20 cellular contexts compared by ENCODE assay signal in the genomic region with DNA sequence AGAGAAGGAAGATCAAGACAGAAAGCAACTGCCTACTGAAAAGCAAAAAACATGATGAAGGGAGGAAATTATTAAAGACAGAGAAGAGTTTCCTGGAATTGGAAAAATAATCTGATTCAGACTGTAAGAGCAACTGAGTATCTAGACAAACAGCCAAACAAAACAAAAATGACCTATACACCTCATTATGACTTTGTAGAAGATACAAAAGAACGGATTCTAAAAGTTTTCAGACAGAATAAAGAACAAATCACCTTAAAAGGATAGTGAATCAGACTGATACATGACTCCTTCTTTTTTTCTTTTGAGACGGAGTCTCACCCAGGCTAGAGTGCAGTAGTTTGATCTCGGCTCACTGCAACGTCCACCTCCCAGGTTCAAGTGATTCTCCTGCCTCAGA. TPM values are rescaled to one million over a fixed set of nuclear protein-coding genes. Genes with fewer than 3 reads are reported as not detected.
DNase-seq lines count a peak whose midpoint lies in the region; ATAC-seq, FAIRE-seq and TF ChIP-seq lines count a peak whose summit lies in the region.
"Had no signal": no experiment of that assay in that cellular context is flagged by ENCODE, and none has a peak within 500 bp of the region (broad histone marks: within the 10 kb centered on the region; RNA-seq: fewer than 3 reads in every experiment).

No MANE protein-coding gene starts in this region.

- H4K20me1 ChIP-seq in astrocyte (ENCODE audit: insufficient read depth, low read length) = peaks cover 58% of the 10 kb centered on the region

- H3K4me2 ChIP-seq in astrocyte (ENCODE audit: low read length) = peak overlapping the region; percentile 74

- peaks cover 38% of the 10 kb centered on the region for H3K4me1 ChIP-seq in ACC112 (ENCODE audit: control insufficient read depth, insufficient read depth, low read length, unreplicated experiment)
- H3K4me1 ChIP-seq in HUES6 (ENCODE audit: control insufficient read depth, insufficient read depth, low read length) = peaks cover 66% of the 10 kb centered on the region
- H3K4me1 ChIP-seq in astrocyte (ENCODE audit: insufficient read depth, low read length) = peaks cover 29% of the 10 kb centered on the region
- H3K4me1 ChIP-seq in Peyer's patch = peaks cover 0 to 8% (median 3%) of the 10 kb centered on the region in 4 donors
- peaks cover 24% of the 10 kb centered on the region for H3K4me1 ChIP-seq in upper lobe of right lung

- H3K9me3 ChIP-seq in HUES6 (ENCODE audit: control insufficient read depth, insufficient read depth, low read depth, low read length) (no peaks in the 10 kb centered on the region), astrocyte (ENCODE audit: insufficient read depth, low read depth, low read length) (no peaks in the 10 kb centered on the region), Peyer's patch (no peaks in the 10 kb centered on the region), upper lobe of right lung (no peaks in the 10 kb centered on the region)
- H3K9me3 ChIP-seq: heart left ventricle, lower lobe of right lung had no signal

- H3K4me3 Mint-ChIP-seq in astrocyte (ENCODE audit: unreplicated experiment) = no peak overlapping the region
- peak overlapping the region in 7 of 10 donors; percentile 20 to 62 (median 44) for H3K4me3 Mint-ChIP-seq in naive thymus-derived CD8-positive, alpha-beta T cell
- H3K4me3 Mint-ChIP-seq: stimulated activated naive CD8-positive, alpha-beta T cell treated with anti-CD3 and anti-CD28 coated beads, Interleukin-15, Interleukin-2, amounts not matched to agents 100 ng/mL and 50 ng/mL, for 24 hours; T-helper 1 cell treated with Interleukin-12 subunit alpha and Interleukin-12 subunit beta and Interleukin-4 antibody, amounts not matched to agents 30 μg/mL and 1 μg/mL, for 36 hours had no signal

- peak overlapping the region; percentile 79 for H3K27ac ChIP-seq in ACC112 (ENCODE audit: low read depth, low read length)
- peak overlapping the region; percentile 35; the same call in 1 of the 2 replicates for H3K27ac ChIP-seq in HUES6 (ENCODE audit: low read depth, low read length)
- H3K27ac ChIP-seq in astrocyte (ENCODE audit: low read depth, low read length) = peak overlapping the region; percentile 8
- no peak overlapping the region for H3K27ac ChIP-seq in Peyer's patch
- H3K27ac ChIP-seq in upper lobe of right lung = no peak overlapping the region
- H3K27ac ChIP-seq: dorsolateral prefrontal cortex, lower lobe of right lung, RWPE1 had no signal

- H3K27ac Mint-ChIP-seq in astrocyte (ENCODE audit: unreplicated experiment) = no peak overlapping the region
- H3K27ac Mint-ChIP-seq in naive thymus-derived CD8-positive, alpha-beta T cell = peak overlapping the region in 5 of 10 donors; percentile 3 to 43 (median 12)
- H3K27ac Mint-ChIP-seq: T-helper 1 cell treated with Interleukin-12 subunit alpha and Interleukin-12 subunit beta and Interleukin-4 antibody, amounts not matched to agents 30 μg/mL and 1 μg/mL, for 36 hours had no signal

- TF ChIP-seq POLR2A in Peyer's patch (IDR thresholded peaks at IDR 0.05) = no peak

- H3K4me3 ChIP-seq in ACC112 (ENCODE audit: low read depth, low read length) (peak overlapping the region; percentile 64), HUES6 (ENCODE audit: low read depth, low read length) (no peak overlapping the region), astrocyte (ENCODE audit: insufficient read depth, low read depth, low read length) (peak overlapping the region; percentile 8), Peyer's patch (no peak overlapping the region), upper lobe of right lung (no peak overlapping the region)
- H3K4me3 ChIP-seq: dorsolateral prefrontal cortex, heart left ventricle, lower lobe of right lung had no signal

- H3K36me3 ChIP-seq in ACC112 (ENCODE audit: insufficient read depth, low read length) (no peaks in the 10 kb centered on the region), HUES6 (ENCODE audit: control insufficient read depth, insufficient read depth, low read length) (no peaks in the 10 kb centered on the region), astrocyte (ENCODE audit: insufficient read depth, low read length) (no peaks in the 10 kb centered on the region), Peyer's patch (no peaks in the 10 kb centered on the region), upper lobe of right lung (no peaks in the 10 kb centered on the region)
- H3K36me3 ChIP-seq: heart left ventricle, lower lobe of right lung had no signal

- FAIRE-seq in astrocyte (lab: Jason Lieb, UNC) = no peak

- peak overlapping the region; percentile 71 for H2AFZ ChIP-seq in ACC112 (ENCODE audit: low read length, unreplicated experiment)
- no peak overlapping the region for H2AFZ ChIP-seq in astrocyte (ENCODE audit: low read depth, low read length)

- H3K9ac ChIP-seq in HUES6 (ENCODE audit: low read length) = no peak overlapping the region
- peak overlapping the region; percentile 32 for H3K9ac ChIP-seq in astrocyte (ENCODE audit: low read length)

- POLR2A ChIA-PET in naive thymus-derived CD8-positive, alpha-beta T cell (lab: Charles Lee) = no interaction called here

- intact Hi-C loops in upper lobe of right lung (cut with DNase I) = no loop called here

- TF ChIP-seq CTCF in astrocyte (IDR thresholded peaks at IDR 0.05; ENCODE audit: insufficient read depth, low read depth, low read length) (no peak), Peyer's patch (IDR thresholded peaks at IDR 0.05) (no peak), upper lobe of right lung (IDR thresholded peaks at IDR 0.05) (no peak)

- no peaks in the 10 kb centered on the region for H3K36me3 Mint-ChIP-seq in astrocyte (ENCODE audit: low read depth, unreplicated experiment)
- H3K36me3 Mint-ChIP-seq in naive thymus-derived CD8-positive, alpha-beta T cell = peaks cover 0 to 9% (median 0%) of the 10 kb centered on the region in 3 donors

- no peaks in the 10 kb centered on the region for H3K27me3 ChIP-seq in ACC112 (ENCODE audit: insufficient read depth, low read length)
- no peaks in the 10 kb centered on the region for H3K27me3 ChIP-seq in HUES6 (ENCODE audit: control insufficient read depth, insufficient read depth, low read length)
- H3K27me3 ChIP-seq in astrocyte (ENCODE audit: insufficient read depth, low read length) = no peaks in the 10 kb centered on the region
- no peaks in the 10 kb centered on the region for H3K27me3 ChIP-seq in Peyer's patch
- no peaks in the 10 kb centered on the region for H3K27me3 ChIP-seq in upper lobe of right lung
- H3K27me3 ChIP-seq: dorsolateral prefrontal cortex, heart left ventricle had no signal

- peaks cover 36% of the 10 kb centered on the region for H3K4me1 Mint-ChIP-seq in astrocyte (ENCODE audit: low read depth, unreplicated experiment)
- H3K4me1 Mint-ChIP-seq in naive thymus-derived CD8-positive, alpha-beta T cell = peaks cover 40 to 94% (median 79%) of the 10 kb centered on the region in 4 donors

- no peaks in the 10 kb centered on the region for H3K27me3 Mint-ChIP-seq in astrocyte (ENCODE audit: low read depth, unreplicated experiment)
- H3K27me3 Mint-ChIP-seq in naive thymus-derived CD8-positive, alpha-beta T cell = no peaks in the 10 kb centered on the region
- H3K27me3 Mint-ChIP-seq: brain; stimulated activated naive CD8-positive, alpha-beta T cell treated with anti-CD3 and anti-CD28 coated beads, Interleukin-15, Interleukin-2, amounts not matched to agents 100 ng/mL and 50 ng/mL, for 24 hours had no signal

- DNase-seq in astrocyte (ENCODE audit: low read depth) (peak; percentile 38), Peyer's patch (no peak), upper lobe of right lung (no peak), HPDE6-E6E7 (ENCODE audit: extremely low spot score) (no peak)
- DNase-seq in naive thymus-derived CD8-positive, alpha-beta T cell = no peak
- DNase-seq: DMS79, dorsolateral prefrontal cortex, GOT3, heart left ventricle, KBM-7, lower lobe of right lung, NCI-H1436 treated with DMSO at 0.1 percent for 48 hours, NCI-H2227 treated with DMSO at 0.1 percent for 48 hours had no signal

- H3K79me2 ChIP-seq in ACC112 (ENCODE audit: control insufficient read depth, insufficient read depth, low read length, unreplicated experiment) (peaks cover 91% of the 10 kb centered on the region), astrocyte (ENCODE audit: insufficient read depth, low read length) (peaks cover 98% of the 10 kb centered on the region)

- ATAC-seq in naive thymus-derived CD8-positive, alpha-beta T cell = no peak
- ATAC-seq in HG02870 (IDR thresholded peaks at IDR 0.05; ENCODE audit: unreplicated experiment) (no peak), upper lobe of right lung (no peak)
- ATAC-seq: heart left ventricle had no signal

- H3K9me3 Mint-ChIP-seq in astrocyte (ENCODE audit: unreplicated experiment) = no peaks in the 10 kb centered on the region
- H3K9me3 Mint-ChIP-seq in naive thymus-derived CD8-positive, alpha-beta T cell = no peaks in the 10 kb centered on the region
- H3K9me3 Mint-ChIP-seq: brain; stimulated activated naive CD8-positive, alpha-beta T cell treated with anti-CD3 and anti-CD28 coated beads, Interleukin-15, Interleukin-2, amounts not matched to agents 100 ng/mL and 50 ng/mL, for 24 hours; T-helper 1 cell treated with Interleukin-12 subunit alpha and Interleukin-12 subunit beta and Interleukin-4 antibody, amounts not matched to agents 30 μg/mL and 1 μg/mL, for 36 hours had no signal

RNA-seq across cellular contexts. Expression of a gene that starts 10.4 kb away (rescaled TPM):
- total RNA-seq in astrocyte = 111 and 119 TPM in 2 replicates
- 100 to 1,000 TPM; 105 to 114 TPM for total RNA-seq in naive thymus-derived CD8-positive, alpha-beta T cell
- 100 to 1,000 TPM; 103 to 143 (median 130) TPM for polyA plus RNA-seq in naive thymus-derived CD8-positive, alpha-beta T cell
- total RNA-seq in Peyer's patch = 10 to 100 TPM; 39.0 to 69.3 (median 49.0) TPM
- 97.3 TPM for total RNA-seq in upper lobe of right lung

Comparison
In these comparisons a context has a peak if more than half of its experiments do, and no peak if none do; other contexts are left out.
1. H3K27ac ChIP-seq: peak in ACC112 (single experiment), HUES6 (single experiment) and astrocyte (single experiment); none in Peyer's patch (0 of 4) and upper lobe of right lung (single experiment).
2. H3K4me3 ChIP-seq: peak in ACC112 (single experiment) and astrocyte (single experiment); none in HUES6 (single experiment), Peyer's patch (0 of 4) and upper lobe of right lung (single experiment).